Comparison of ENCODE assay signal across 8 cellular contexts in the genomic region with DNA sequence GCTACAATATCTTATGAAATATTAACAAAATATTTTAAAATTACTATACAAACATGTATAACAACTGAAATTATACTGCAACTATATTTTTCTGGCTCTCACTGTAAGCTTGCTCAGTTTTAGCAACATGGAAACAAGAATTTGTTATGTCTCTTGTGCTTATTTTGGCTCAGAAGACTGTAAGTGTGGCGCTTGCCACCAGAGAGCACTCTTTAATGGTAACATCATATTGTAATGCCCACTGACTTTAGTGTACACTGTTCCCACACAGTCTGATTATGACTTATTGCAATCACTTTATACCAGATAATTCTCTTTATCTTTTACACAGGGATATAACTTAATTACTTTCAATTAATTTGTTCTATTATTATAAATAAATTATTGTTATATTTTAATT.
A peak's percentile ranks its signal among the peaks of the same experiment; 100 is the strongest.
DNase-seq lines count a peak whose midpoint lies in the region; TF ChIP-seq lines count a peak whose summit lies in the region.

No MANE protein-coding gene starts in this region.

- H3K9ac ChIP-seq in colonic mucosa (ENCODE audit: low read depth in 2 of 2, low read length in 2 of 2), result no peak overlapping the region

- no peak for TF ChIP-seq CTCF in HEK293 (tag by site-specific recombination; IDR thresholded peaks at IDR 0.05)
- no peak for TF ChIP-seq CTCF in colonic mucosa (IDR thresholded peaks at IDR 0.05)

- no peaks in the 10 kb centered on the region for H3K27me3 ChIP-seq in colonic mucosa
- no peaks in the 10 kb centered on the region for H3K27me3 ChIP-seq in H7 (ENCODE audit: control insufficient read depth, insufficient read depth, low read length)

- no peaks in the 10 kb centered on the region for H3K36me3 Mint-ChIP-seq in activated naive CD4-positive, alpha-beta T cell treated with anti-CD3 and anti-CD28 coated beads, Interleukin-2, amount 10 ng/mL, durations not matched to agents 7 days and 5 days

- intact Hi-C loops in colonic mucosa (cut with DNase I), result no loop called here

- H3K4me3 ChIP-seq in HEK293 (ENCODE audit: low read depth, low read length), result no peak overlapping the region
- no peak overlapping the region for H3K4me3 ChIP-seq in colonic mucosa
- H3K4me3 ChIP-seq in H7 (ENCODE audit: insufficient read depth, low read depth, low read length), result no peak overlapping the region

- H3K27ac Mint-ChIP-seq in activated naive CD4-positive, alpha-beta T cell treated with anti-CD3 and anti-CD28 coated beads, Interleukin-2, amount 10 ng/mL, durations not matched to agents 7 days and 5 days, result no peak overlapping the region

- H3K36me3 ChIP-seq in HEK293 (ENCODE audit: control insufficient read depth in 2 of 2, insufficient read depth in 1 of 2, low read length in 2 of 2) (no peaks in the 10 kb centered on the region), colonic mucosa (no peaks in the 10 kb centered on the region), H7 (replicated peaks; ENCODE audit: control insufficient read depth, insufficient read depth, low read length) (no peaks in the 10 kb centered on the region)

- H3K9me3 ChIP-seq in HEK293 (ENCODE audit: control insufficient read depth, insufficient read depth, low read depth, low read length), result no peaks in the 10 kb centered on the region
- H3K9me3 ChIP-seq in colonic mucosa, result no peaks in the 10 kb centered on the region

- no peaks in the 10 kb centered on the region for H3K4me1 ChIP-seq in HEK293 (ENCODE audit: control insufficient read depth, insufficient read depth, low read length)
- no peaks in the 10 kb centered on the region for H3K4me1 ChIP-seq in colonic mucosa

- no peaks in the 10 kb centered on the region for H3K9me3 Mint-ChIP-seq in activated naive CD4-positive, alpha-beta T cell treated with anti-CD3 and anti-CD28 coated beads, Interleukin-2, amount 10 ng/mL, durations not matched to agents 7 days and 5 days

- CTCF ChIA-PET in HEK293 (lab: Yijun Ruan, JAX), result interaction anchor here (0.6 to 0.8 kb wide), 2 partner anchors 23 to 1926 kb away, joined by 3 to 4 read pairs; no protein-coding TSS in a partner anchor
- CTCF ChIA-PET in activated naive CD4-positive, alpha-beta T cell treated with anti-CD3 and anti-CD28 coated beads, Interleukin-2, amount 10 ng/mL, durations not matched to agents 7 days and 5 days (lab: Charles Lee), result no interaction called here

- DNase-seq in GDM1 (lab: John Stamatoyannopoulos, UW) (peak; percentile 0), NCI-H2171 treated with DMSO at 0.1 percent for 48 hours (lab: John Stamatoyannopoulos, UW) (peak; percentile 59), dermis microvascular lymphatic vessel endothelial cell (ENCODE audit: low read depth in 2 of 2) (peak; percentile 41 to 65), colonic mucosa (no peak), H7 (no peak), hepatic stellate cell (ENCODE audit: low spot score) (no peak)
- no peak for DNase-seq in activated naive CD4-positive, alpha-beta T cell treated with anti-CD3 and anti-CD28 coated beads, Interleukin-2, amount 10 ng/mL, durations not matched to agents 7 days and 5 days

- H3K4me3 Mint-ChIP-seq in activated naive CD4-positive, alpha-beta T cell treated with anti-CD3 and anti-CD28 coated beads, Interleukin-2, amount 10 ng/mL, durations not matched to agents 7 days and 5 days, result no peak overlapping the region

- no peaks in the 10 kb centered on the region for H3K27me3 Mint-ChIP-seq in activated naive CD4-positive, alpha-beta T cell treated with anti-CD3 and anti-CD28 coated beads, Interleukin-2, amount 10 ng/mL, durations not matched to agents 7 days and 5 days

- H3K27ac ChIP-seq in HEK293 (ENCODE audit: extremely low read depth, low read depth, low read length), result no peak overlapping the region
- H3K27ac ChIP-seq in colonic mucosa, result no peak overlapping the region

- H3K4me1 Mint-ChIP-seq in activated naive CD4-positive, alpha-beta T cell treated with anti-CD3 and anti-CD28 coated beads, Interleukin-2, amount 10 ng/mL, durations not matched to agents 7 days and 5 days, result no peaks in the 10 kb centered on the region

- POLR2A ChIA-PET in HEK293 (lab: Yijun Ruan, JAX), result no interaction called here

TF ChIP-seq in HEK293, 187 proteins besides CTCF, POLR2A, EP300 and RAD21:
- TF ChIP-seq ZNF654 (tag by site-specific recombination; IDR thresholded peaks at IDR 0.05; ENCODE audit: low read depth) (peak; percentile 15; the same call in 1 of the 2 replicates), KLF16 (tag by site-specific recombination; IDR thresholded peaks at IDR 0.05) (no peak)

Comparison
In these comparisons a context has a peak if more than half of its experiments do, and no peak if none do; other contexts are left out.
1. DNase-seq: peak in GDM1 (single experiment), NCI-H2171 treated with DMSO at 0.1 percent for 48 hours (single experiment) and dermis microvascular lymphatic vessel endothelial cell (2 of 2); none in colonic mucosa (single experiment), H7 (single experiment), activated naive CD4-positive, alpha-beta T cell treated with anti-CD3 and anti-CD28 coated beads, Interleukin-2, amount 10 ng/mL, durations not matched to agents 7 days and 5 days (single experiment) and hepatic stellate cell (single experiment).